10 cellular contexts compared by ENCODE assay signal in the genomic region with DNA sequence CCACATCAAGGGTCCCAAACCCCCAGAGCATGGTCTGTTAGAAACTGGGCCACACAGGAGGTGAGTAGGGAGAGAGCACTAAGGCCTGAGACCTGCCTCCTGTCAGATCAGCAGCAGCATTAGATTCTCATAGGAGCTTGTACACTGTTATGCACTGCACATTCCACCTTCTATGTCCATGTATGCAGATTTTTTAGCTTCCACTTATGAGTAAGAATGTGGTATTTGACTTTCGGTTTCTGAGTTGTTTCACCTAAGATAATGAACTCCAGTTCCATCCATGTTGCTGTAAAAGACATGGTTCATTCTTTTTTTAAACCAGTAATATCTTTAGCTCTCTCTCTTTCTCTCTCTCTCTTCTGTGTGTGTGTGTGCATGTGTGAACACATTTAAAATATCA. TPM values are rescaled to one million over a fixed set of nuclear protein-coding genes. Genes with fewer than 3 reads are reported as not detected.
DNase-seq lines count a peak whose midpoint lies in the region; ATAC-seq and TF ChIP-seq lines count a peak whose summit lies in the region.
"Had no signal": no experiment of that assay in that cellular context is flagged by ENCODE, and none has a peak within 500 bp of the region (broad histone marks: within the 10 kb centered on the region; RNA-seq: fewer than 3 reads in every experiment).

No MANE protein-coding gene starts in this region.

- peaks cover 4% of the 10 kb centered on the region; the same call in 1 of the 2 replicates for H3K9me2 ChIP-seq in GM23338 (ENCODE audit: insufficient read depth)

- no peak for TF ChIP-seq CTCF in GM23338 (conservative IDR thresholded peaks at IDR 0.05; ENCODE audit: low read depth in 2 of 2)
- TF ChIP-seq CTCF in mucosa of descending colon (IDR thresholded peaks at IDR 0.05), result no peak
- no peak for TF ChIP-seq CTCF in stomach (IDR thresholded peaks at IDR 0.05)

- H3K9ac ChIP-seq in NT2/D1 (ENCODE audit: insufficient read length, low read depth), result peak overlapping the region; percentile 27

- H4K20me1 ChIP-seq in GM23338 (replicated peaks; ENCODE audit: insufficient read depth), result no peaks in the 10 kb centered on the region

- ATAC-seq in GM18907 (IDR thresholded peaks at IDR 0.05; ENCODE audit: unreplicated experiment) (peak; percentile 97), GM23338 (no peak), mucosa of descending colon (peak; percentile 13)
- ATAC-seq: K562 had no signal

- no peak overlapping the region for H3K4me3 ChIP-seq in GM23338
- no peak overlapping the region for H3K4me3 ChIP-seq in NT2/D1 (ENCODE audit: insufficient read length, low read depth)
- H3K4me3 ChIP-seq in mucosa of descending colon, result no peak overlapping the region
- no peak overlapping the region for H3K4me3 ChIP-seq in stomach
- H3K4me3 ChIP-seq: K562 had no signal

- H3K27ac ChIP-seq in GM23338 (ENCODE audit: low read depth) (no peak overlapping the region), stomach (no peak overlapping the region)

- no peak overlapping the region; the same call in 1 of the 2 replicates for H3K27ac Mint-ChIP-seq in GM23338

- no peak overlapping the region for H3K4me2 ChIP-seq in GM23338

- 10 to 44% (median 18%) methylated on average over 1 of the region's 1 CpG for WGBS in stomach, 5 donors

- H3K9me3 Mint-ChIP-seq in GM23338, result no peaks in the 10 kb centered on the region

- no peaks in the 10 kb centered on the region for H3K36me3 Mint-ChIP-seq in GM23338 (ENCODE audit: low read depth)

- peaks cover 5% of the 10 kb centered on the region for H3K27me3 Mint-ChIP-seq in GM23338 (ENCODE audit: insufficient read depth, low read depth, poor library complexity)

- no peak for TF ChIP-seq EP300 in stomach (IDR thresholded peaks at IDR 0.05)

- TF ChIP-seq POLR2A in stomach (IDR thresholded peaks at IDR 0.05), result no peak

- peaks cover 28% of the 10 kb centered on the region for H3K4me1 Mint-ChIP-seq in GM23338

- H3K9me3 ChIP-seq in NT2/D1 (ENCODE audit: insufficient read depth, low read length), result no peaks in the 10 kb centered on the region
- no peaks in the 10 kb centered on the region for H3K9me3 ChIP-seq in mucosa of descending colon
- no peaks in the 10 kb centered on the region for H3K9me3 ChIP-seq in stomach

- no peak overlapping the region for H3K4me3 Mint-ChIP-seq in GM23338

- DNase-seq in GM23338 (ENCODE audit: low spot score) (no peak), NT2/D1 (ENCODE audit: low read depth, low spot score) (no peak), mucosa of descending colon (no peak), NCI-H524 treated with DMSO at 0.1 percent for 48 hours (lab: John Stamatoyannopoulos, UW) (no peak), stomach (no peak), NCI-H510A treated with DMSO at 0.1 percent for 48 hours (lab: John Stamatoyannopoulos, UW) (no peak), NCI-H2227 treated with DMSO at 0.1 percent for 48 hours (lab: John Stamatoyannopoulos, UW) (no peak)
- DNase-seq: stimulated activated CD8-positive, alpha-beta memory T cell treated with anti-CD3 and anti-CD28 coated beads, Interleukin-4, amount 100 ng/mL, for 48 hours had no signal

- no peaks in the 10 kb centered on the region for H3K79me2 ChIP-seq in GM23338 (replicated peaks; ENCODE audit: insufficient read depth)

- intact Hi-C loops in mucosa of descending colon (cut with DNase I, micrococcal nuclease), result loop anchor here in 1 of 2 donors (10.0 kb wide), 1 partner anchor 278 kb away; no protein-coding TSS in a partner anchor
- intact Hi-C loops in stomach (cut with DNase I; ENCODE audit: low total_unique reads), result loop anchor here (10.0 kb wide), 1 partner anchor 358 kb away; no protein-coding TSS in a partner anchor

- 0 out of 2 replicates have a peak overlapping the region, but pooled peaks have one; percentile 57 for H2AFZ ChIP-seq in GM23338

- peaks cover 15% of the 10 kb centered on the region for H3K4me1 ChIP-seq in GM23338 (ENCODE audit: insufficient read depth)
- peaks cover 3% of the 10 kb centered on the region for H3K4me1 ChIP-seq in NT2/D1 (ENCODE audit: insufficient read depth, insufficient read length)
- peaks cover 2% of the 10 kb centered on the region for H3K4me1 ChIP-seq in mucosa of descending colon (ENCODE audit: low read depth)
- H3K4me1 ChIP-seq in stomach, result peaks cover 0 to 19% (median 7%) of the 10 kb centered on the region in 4 donors

- no peaks in the 10 kb centered on the region for H3F3A ChIP-seq in GM23338 (replicated peaks; ENCODE audit: low read depth)

- H3K36me3 ChIP-seq in GM23338 (ENCODE audit: insufficient read depth) (no peaks in the 10 kb centered on the region), NT2/D1 (ENCODE audit: insufficient read depth, insufficient read length, low read length) (no peaks in the 10 kb centered on the region), mucosa of descending colon (ENCODE audit: low read depth) (no peaks in the 10 kb centered on the region), stomach (no peaks in the 10 kb centered on the region)

- H3K27me3 ChIP-seq in GM23338 (ENCODE audit: insufficient read depth) (no peaks in the 10 kb centered on the region), NT2/D1 (ENCODE audit: insufficient read depth, insufficient read length) (no peaks in the 10 kb centered on the region), stomach (no peaks in the 10 kb centered on the region)

TF ChIP-seq in GM23338, 12 proteins besides CTCF, POLR2A, EP300 and RAD21:
- TF ChIP-seq, protein P1, sequence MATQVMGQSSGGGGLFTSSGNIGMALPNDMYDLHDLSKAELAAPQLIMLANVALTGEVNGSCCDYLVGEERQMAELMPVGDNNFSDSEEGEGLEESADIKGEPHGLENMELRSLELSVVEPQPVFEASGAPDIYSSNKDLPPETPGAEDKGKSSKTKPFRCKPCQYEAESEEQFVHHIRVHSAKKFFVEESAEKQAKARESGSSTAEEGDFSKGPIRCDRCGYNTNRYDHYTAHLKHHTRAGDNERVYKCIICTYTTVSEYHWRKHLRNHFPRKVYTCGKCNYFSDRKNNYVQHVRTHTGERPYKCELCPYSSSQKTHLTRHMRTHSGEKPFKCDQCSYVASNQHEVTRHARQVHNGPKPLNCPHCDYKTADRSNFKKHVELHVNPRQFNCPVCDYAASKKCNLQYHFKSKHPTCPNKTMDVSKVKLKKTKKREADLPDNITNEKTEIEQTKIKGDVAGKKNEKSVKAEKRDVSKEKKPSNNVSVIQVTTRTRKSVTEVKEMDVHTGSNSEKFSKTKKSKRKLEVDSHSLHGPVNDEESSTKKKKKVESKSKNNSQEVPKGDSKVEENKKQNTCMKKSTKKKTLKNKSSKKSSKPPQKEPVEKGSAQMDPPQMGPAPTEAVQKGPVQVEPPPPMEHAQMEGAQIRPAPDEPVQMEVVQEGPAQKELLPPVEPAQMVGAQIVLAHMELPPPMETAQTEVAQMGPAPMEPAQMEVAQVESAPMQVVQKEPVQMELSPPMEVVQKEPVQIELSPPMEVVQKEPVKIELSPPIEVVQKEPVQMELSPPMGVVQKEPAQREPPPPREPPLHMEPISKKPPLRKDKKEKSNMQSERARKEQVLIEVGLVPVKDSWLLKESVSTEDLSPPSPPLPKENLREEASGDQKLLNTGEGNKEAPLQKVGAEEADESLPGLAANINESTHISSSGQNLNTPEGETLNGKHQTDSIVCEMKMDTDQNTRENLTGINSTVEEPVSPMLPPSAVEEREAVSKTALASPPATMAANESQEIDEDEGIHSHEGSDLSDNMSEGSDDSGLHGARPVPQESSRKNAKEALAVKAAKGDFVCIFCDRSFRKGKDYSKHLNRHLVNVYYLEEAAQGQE (IDR thresholded peaks at IDR 0.05; ENCODE audit: unreplicated experiment), result no peak
- no peak for TF ChIP-seq CREB1 (CRISPR knock-in tag; IDR thresholded peaks at IDR 0.05; ENCODE audit: low read depth)
- TF ChIP-seq, protein P2, sequence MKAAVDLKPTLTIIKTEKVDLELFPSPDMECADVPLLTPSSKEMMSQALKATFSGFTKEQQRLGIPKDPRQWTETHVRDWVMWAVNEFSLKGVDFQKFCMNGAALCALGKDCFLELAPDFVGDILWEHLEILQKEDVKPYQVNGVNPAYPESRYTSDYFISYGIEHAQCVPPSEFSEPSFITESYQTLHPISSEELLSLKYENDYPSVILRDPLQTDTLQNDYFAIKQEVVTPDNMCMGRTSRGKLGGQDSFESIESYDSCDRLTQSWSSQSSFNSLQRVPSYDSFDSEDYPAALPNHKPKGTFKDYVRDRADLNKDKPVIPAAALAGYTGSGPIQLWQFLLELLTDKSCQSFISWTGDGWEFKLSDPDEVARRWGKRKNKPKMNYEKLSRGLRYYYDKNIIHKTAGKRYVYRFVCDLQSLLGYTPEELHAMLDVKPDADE (IDR thresholded peaks at IDR 0.05), result no peak
- no peak for TF ChIP-seq EZH2phosphoT487 (IDR thresholded peaks at IDR 0.05; ENCODE audit: unreplicated experiment)
- TF ChIP-seq STAT1 (IDR thresholded peaks at IDR 0.05; ENCODE audit: unreplicated experiment), result no peak
- no peak for TF ChIP-seq NANOG (IDR thresholded peaks at IDR 0.05; ENCODE audit: borderline replicate concordance)
- no peak for TF ChIP-seq EZH2 (IDR thresholded peaks at IDR 0.05; ENCODE audit: low read depth, unreplicated experiment)
- no peak for TF ChIP-seq POLR2AphosphoS5 (IDR thresholded peaks at IDR 0.05; ENCODE audit: low read depth)
TF ChIP-seq in GM23338: peak in this region for 0.

RNA-seq across cellular contexts. Expression of gene GBP6, which starts 0.7 kb away (rescaled TPM):
- total RNA-seq in GM23338 (2014; rRNA removed; shearing (Covaris generic)), result not detected in 2 replicates
- polyA plus RNA-seq in GM23338 (2016; fragmentation: Nextera tagmentation; extraction: Ambion mirVana) (not detected in 2 replicates), stomach (10 to 100 TPM in 1 of 3 donors, under 1 TPM in 1, not detected in 1; 0.46 to 50.8 TPM)
- total RNA-seq in mucosa of descending colon (under 1 TPM in 1 of 3 donors, not detected in 2; 0.09 TPM), stomach (1 to 10 TPM in 1 of 5 donors, not detected in 4; 1.1 TPM)
- total RNA-seq: K562 had no signal
- polyA plus RNA-seq: K562 had no signal
